ENCODE assay signal across 23 cellular contexts in genomic region chr14:52442602-52443001, GRCh38.
DNase-seq lines count a peak whose midpoint lies in the region; ATAC-seq, FAIRE-seq and TF ChIP-seq lines count a peak whose summit lies in the region.
"Had no signal": no experiment of that assay in that cellular context is flagged by ENCODE, and none has a peak within 500 bp of the region (broad histone marks: within the 10 kb centered on the region; RNA-seq: fewer than 3 reads in every experiment).

No MANE protein-coding gene starts in this region.

- no peak for TF ChIP-seq RAD21 in SK-N-SH (IDR thresholded peaks at IDR 0.05; ENCODE audit: low read length)

- H3K27me3 ChIP-seq in SK-N-SH (ENCODE audit: insufficient read depth): no peaks in the 10 kb centered on the region
- no peaks in the 10 kb centered on the region for H3K27me3 ChIP-seq in small intestine (ENCODE audit: control insufficient read depth in 2 of 2, insufficient read depth in 2 of 2, low read length in 2 of 2)
- H3K27me3 ChIP-seq in Peyer's patch: no peaks in the 10 kb centered on the region
- H3K27me3 ChIP-seq: BLaER1 treated with 17β-estradiol and CSF1 and Interleukin-3, amounts not matched to agents 10 nM and 100 nM had no signal

- WGBS in SK-N-SH (ENCODE audit: low lambda C conversion rate): 47% methylated on average over 1 of the region's 1 CpG
- WGBS in small intestine, 3 donors: 91 to 95% (median 94%) methylated on average over 1 of the region's 1 CpG

- no peak for TF ChIP-seq POLR2A in Peyer's patch (IDR thresholded peaks at IDR 0.05)

- no peak for TF ChIP-seq CTCF in SK-N-SH (IDR thresholded peaks at IDR 0.05)
- no peak for TF ChIP-seq CTCF in Peyer's patch (IDR thresholded peaks at IDR 0.05)

- no peaks in the 10 kb centered on the region for H3K9me3 ChIP-seq in SK-N-SH
- no peaks in the 10 kb centered on the region for H3K9me3 ChIP-seq in small intestine (ENCODE audit: control insufficient read depth, low read depth)
- H3K9me3 ChIP-seq in Peyer's patch: no peaks in the 10 kb centered on the region
- H3K9me3 ChIP-seq: A549 had no signal

- intact Hi-C loops in left colon (cut with DNase I, micrococcal nuclease): no loop called here

- no peaks in the 10 kb centered on the region for H3K9me2 ChIP-seq in SK-N-SH

- POLR2A ChIA-PET in SK-N-SH (lab: Yijun Ruan, JAX): interaction anchor here (0.6 kb wide), 1 partner anchor 374 kb away, joined by 3 read pairs; no protein-coding TSS in a partner anchor

- H2AFZ ChIP-seq in SK-N-SH (ENCODE audit: low read depth): 0 out of 2 replicates have a peak overlapping the region, but pooled peaks have one; percentile 8

- no peaks in the 10 kb centered on the region; a peak in 2 of 4 replicates for H3K4me1 ChIP-seq in SK-N-SH (ENCODE audit: control insufficient read depth in 1 of 2, insufficient read depth in 2 of 2, low read depth in 1 of 2, low read length in 1 of 2)
- no peaks in the 10 kb centered on the region for H3K4me1 ChIP-seq in small intestine (ENCODE audit: control insufficient read depth in 2 of 2, insufficient read depth in 1 of 2, low read depth in 1 of 2, low read length in 1 of 2)
- H3K4me1 ChIP-seq in Peyer's patch: no peaks in the 10 kb centered on the region
- H3K4me1 ChIP-seq: A549; BLaER1 treated with 17β-estradiol and CSF1 and Interleukin-3, amounts not matched to agents 10 nM and 100 nM had no signal

- H3K27ac ChIP-seq in SK-N-SH (ENCODE audit: low read depth in 2 of 2, low read length in 1 of 2) (no peak overlapping the region), small intestine (ENCODE audit: low read depth in 1 of 2, low read length in 1 of 2) (no peak overlapping the region), Peyer's patch (no peak overlapping the region), caudate nucleus (ENCODE audit: low read depth, low read length) (no peak overlapping the region)
- H3K27ac ChIP-seq: 22Rv1; A549; BLaER1 treated with 17β-estradiol and CSF1 and Interleukin-3, amounts not matched to agents 10 nM and 100 nM; C4-2B had no signal

- H4K20me1 ChIP-seq in SK-N-SH (ENCODE audit: insufficient read depth): no peaks in the 10 kb centered on the region
- H4K20me1 ChIP-seq: BLaER1 treated with 17β-estradiol and CSF1 and Interleukin-3, amounts not matched to agents 10 nM and 100 nM had no signal

- TF ChIP-seq EP300 in SK-N-SH (IDR thresholded peaks at IDR 0.05; ENCODE audit: borderline replicate concordance in 1 of 2, low read depth in 1 of 2, low read length in 1 of 2): no peak

- DNase-seq in SK-N-SH (no peak), left colon (no peak), small intestine (peak; percentile 39), Peyer's patch (no peak), caudate nucleus (lab: John Stamatoyannopoulos, UW) (no peak)
- DNase-seq: AML-193; CD4-positive, alpha-beta memory T cell; CD4-positive, CD25-positive, alpha-beta regulatory T cell; CD8-positive, alpha-beta memory T cell; COR-L47; DMS 273 treated with DMSO at 0.1 percent for 48 hours; DMS153; DMS53; DMS79; DND-41; EL had no signal

- H3K4me2 ChIP-seq in SK-N-SH: no peak overlapping the region
- H3K4me2 ChIP-seq: A549; BLaER1 treated with 17β-estradiol and CSF1 and Interleukin-3, amounts not matched to agents 10 nM and 100 nM had no signal

- no peaks in the 10 kb centered on the region for H3K36me3 ChIP-seq in SK-N-SH (replicated peaks in 1 of 2; ENCODE audit: control insufficient read depth in 1 of 2, insufficient read depth in 2 of 2, low read length in 1 of 2)
- H3K36me3 ChIP-seq in small intestine (ENCODE audit: control insufficient read depth in 2 of 2, insufficient read depth in 2 of 2, low read length in 2 of 2): no peaks in the 10 kb centered on the region
- peaks cover 0 to 4% (median 0%) of the 10 kb centered on the region in 3 donors for H3K36me3 ChIP-seq in Peyer's patch

- no peaks in the 10 kb centered on the region for H3K79me2 ChIP-seq in SK-N-SH (ENCODE audit: insufficient read depth)

- no peaks in the 10 kb centered on the region for H3F3A ChIP-seq in SK-N-SH (replicated peaks; ENCODE audit: insufficient read depth)

- no peak overlapping the region for H3K9ac ChIP-seq in SK-N-SH
- H3K9ac ChIP-seq: BLaER1 treated with 17β-estradiol and CSF1 and Interleukin-3, amounts not matched to agents 10 nM and 100 nM had no signal

- ATAC-seq in SK-N-SH treated with all-trans-retinoic acid at 6 μM for 48 hours (no peak), left colon (peak; percentile 86)
- ATAC-seq: A549 had no signal

- CTCF ChIA-PET in SK-N-SH (lab: Yijun Ruan, JAX): no interaction called here

- H3K4me3 ChIP-seq in SK-N-SH (ENCODE audit: low read depth in 2 of 2, low read length in 1 of 2) (no peak overlapping the region), small intestine (ENCODE audit: low read depth in 1 of 2, low read length in 2 of 2) (no peak overlapping the region), Peyer's patch (no peak overlapping the region)
- H3K4me3 ChIP-seq: A549; BLaER1 treated with 17β-estradiol and CSF1 and Interleukin-3, amounts not matched to agents 10 nM and 100 nM had no signal

- no peak for FAIRE-seq in small intestine (lab: Jason Lieb, UNC)
- FAIRE-seq: A549, GM12891, GM19239 had no signal

TF ChIP-seq in SK-N-SH, 30 proteins besides CTCF, POLR2A, EP300 and RAD21 (continues in another document):
- TF ChIP-seq ELF1 (IDR thresholded peaks at IDR 0.05) (no peak), YY1 (IDR thresholded peaks at IDR 0.05; ENCODE audit: low read depth) (no peak), RFX5 (IDR thresholded peaks at IDR 0.05; ENCODE audit: low read length) (no peak), PBX3 (IDR thresholded peaks at IDR 0.05) (no peak)

TF ChIP-seq in SK-N-SH treated with all-trans-retinoic acid at 6 μM for 48 hours, 23 proteins besides CTCF, POLR2A, EP300 and RAD21 (continues in another document):
- no peak for TF ChIP-seq ZNF565 (CRISPR knock-in tag; conservative IDR thresholded peaks at IDR 0.05; ENCODE audit: low read depth)
- TF ChIP-seq TSHZ2 (CRISPR knock-in tag; IDR thresholded peaks at IDR 0.05): no peak
- no peak for TF ChIP-seq ZFP30 (CRISPR knock-in tag; IDR thresholded peaks at IDR 0.05)
- no peak for TF ChIP-seq TOX (CRISPR knock-in tag; IDR thresholded peaks at IDR 0.05; ENCODE audit: borderline replicate concordance)
- no peak for TF ChIP-seq GLIS3 (CRISPR knock-in tag; IDR thresholded peaks at IDR 0.05)
- TF ChIP-seq RARB (CRISPR knock-in tag; IDR thresholded peaks at IDR 0.05): no peak
- no peak for TF ChIP-seq BACH2 (CRISPR knock-in tag; IDR thresholded peaks at IDR 0.05; ENCODE audit: borderline replicate concordance)
- no peak for TF ChIP-seq ZNF70 (CRISPR knock-in tag; IDR thresholded peaks at IDR 0.05)
- TF ChIP-seq POU6F1 (CRISPR knock-in tag; IDR thresholded peaks at IDR 0.05; ENCODE audit: borderline replicate concordance, low read depth): no peak
- TF ChIP-seq PATZ1 (CRISPR knock-in tag; IDR thresholded peaks at IDR 0.05; ENCODE audit: borderline replicate concordance): no peak
- no peak for TF ChIP-seq SNAI2 (CRISPR knock-in tag; IDR thresholded peaks at IDR 0.05)
- no peak for TF ChIP-seq ZFP3 (CRISPR knock-in tag; IDR thresholded peaks at IDR 0.05)
